Comparison of ENCODE assay signal across 2 cellular contexts in the genomic region with DNA sequence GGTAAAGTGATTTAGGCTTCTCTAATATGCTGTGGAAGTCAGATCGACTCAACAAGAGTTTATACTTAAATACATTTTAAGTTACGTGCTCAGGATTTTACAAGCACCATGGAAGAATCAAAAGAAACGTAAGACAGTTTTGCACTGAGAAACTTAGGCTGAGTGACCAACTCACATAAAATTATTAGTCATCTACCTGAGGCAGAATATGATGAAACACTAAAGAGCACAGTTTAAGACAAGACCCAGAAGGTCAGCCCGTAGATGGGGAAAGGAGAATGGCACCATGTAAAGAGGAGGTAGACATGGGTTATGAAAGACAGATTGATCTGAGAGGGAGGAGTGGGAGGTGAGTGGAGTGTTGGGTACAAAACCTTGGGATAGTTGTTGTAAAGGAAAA. TPM values are rescaled to one million over a fixed set of nuclear protein-coding genes. Genes with fewer than 3 reads are reported as not detected.
"Had no signal": no experiment of that assay in that cellular context is flagged by ENCODE, and none has a peak within 500 bp of the region (broad histone marks: within the 10 kb centered on the region; RNA-seq: fewer than 3 reads in every experiment).

No MANE protein-coding gene starts in this region.

RNA-seq across cellular contexts. Expression of gene REP15, which starts 53.9 kb away (rescaled TPM):
- total RNA-seq: naive thymus-derived CD8-positive, alpha-beta T cell; vagina had no signal
- polyA plus RNA-seq: naive thymus-derived CD8-positive, alpha-beta T cell had no signal
